In the genomic region with DNA sequence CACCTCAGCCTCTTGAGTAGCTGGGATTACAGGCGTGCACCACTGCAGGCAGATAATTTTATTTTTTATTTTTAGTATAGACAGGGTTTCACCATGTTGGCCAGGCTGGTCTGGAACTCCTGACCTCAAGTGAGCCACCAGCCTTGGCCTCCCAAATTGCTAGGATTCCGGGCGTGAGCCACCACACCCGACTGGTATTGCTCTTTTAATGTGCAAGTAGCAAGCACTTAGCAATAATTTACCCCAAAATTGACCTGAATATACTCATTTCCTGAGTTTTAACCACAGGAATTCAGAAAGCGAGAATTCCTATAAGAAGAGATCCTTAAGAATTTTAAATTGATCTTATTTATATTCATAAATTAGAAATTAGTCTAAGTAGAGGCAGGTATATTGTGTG, we compare ENCODE assay signal across 18 cellular contexts.
"Had no signal": no experiment of that assay in that cellular context is flagged by ENCODE, and none has a peak within 500 bp of the region (broad histone marks: within the 10 kb centered on the region; RNA-seq: fewer than 3 reads in every experiment).

No MANE protein-coding gene starts in this region.

- H3K4me3 Mint-ChIP-seq: activated CD8-positive, alpha-beta T cell treated with anti-CD3 and anti-CD28 coated beads for 36 hours; activated naive CD8-positive, alpha-beta T cell treated with anti-CD3 and anti-CD28 coated beads, Interleukin-2, amount 10 ng/mL, durations not matched to agents 7 days and 5 days; activated T-cell treated with anti-CD3 and anti-CD28 coated beads, Interleukin-2, amount 50 U/mL, for 72 hours; neural crest cell; stimulated activated naive CD8-positive, alpha-beta T cell treated with anti-CD3 and anti-CD28 coated beads, Interleukin-15, Interleukin-2, amounts not matched to agents 100 ng/mL and 50 ng/mL, for 24 hours had no signal

- H3K27me3 Mint-ChIP-seq: activated CD8-positive, alpha-beta T cell treated with anti-CD3 and anti-CD28 coated beads for 36 hours; activated naive CD8-positive, alpha-beta T cell treated with anti-CD3 and anti-CD28 coated beads, Interleukin-2, amount 10 ng/mL, durations not matched to agents 7 days and 5 days; stimulated activated naive CD8-positive, alpha-beta T cell treated with anti-CD3 and anti-CD28 coated beads, Interleukin-15, Interleukin-2, amounts not matched to agents 100 ng/mL and 50 ng/mL, for 24 hours had no signal

- H3K36me3 ChIP-seq: colonic mucosa, gastrocnemius medialis, pancreas had no signal

- H3K27ac Mint-ChIP-seq: activated CD8-positive, alpha-beta T cell treated with anti-CD3 and anti-CD28 coated beads for 36 hours; activated naive CD8-positive, alpha-beta T cell treated with anti-CD3 and anti-CD28 coated beads, Interleukin-2, amount 10 ng/mL, durations not matched to agents 7 days and 5 days; activated T-cell treated with anti-CD3 and anti-CD28 coated beads, Interleukin-2, amount 50 U/mL, for 72 hours; stimulated activated naive CD8-positive, alpha-beta T cell treated with anti-CD3 and anti-CD28 coated beads, Interleukin-15, Interleukin-2, amounts not matched to agents 100 ng/mL and 50 ng/mL, for 24 hours had no signal

- H3K36me3 Mint-ChIP-seq: activated naive CD8-positive, alpha-beta T cell treated with anti-CD3 and anti-CD28 coated beads, Interleukin-2, amount 10 ng/mL, durations not matched to agents 7 days and 5 days had no signal

- H3K9me3 Mint-ChIP-seq: neural crest cell had no signal

- H3K27me3 ChIP-seq: cardiac muscle cell, colonic mucosa, gastrocnemius medialis, pancreas, testis had no signal

- H3K27ac ChIP-seq: cardiac muscle cell, colonic mucosa, gastrocnemius medialis, pancreas, testis, VCaP had no signal

- H3K4me3 ChIP-seq: cardiac muscle cell, colonic mucosa, gastrocnemius medialis, pancreas, testis had no signal

- H3K4me1 ChIP-seq: colonic mucosa, gastrocnemius medialis, pancreas, testis had no signal

- H3K9me3 ChIP-seq: colonic mucosa, gastrocnemius medialis, pancreas, testis had no signal

- DNase-seq: activated CD8-positive, alpha-beta memory T cell treated with anti-CD3 and anti-CD28 coated beads, Interleukin-2, amount 50 U/mL, for 4 hours; activated CD8-positive, alpha-beta T cell treated with anti-CD3 and anti-CD28 coated beads for 36 hours; activated naive CD8-positive, alpha-beta T cell treated with anti-CD3 and anti-CD28 coated beads, Interleukin-2, amount 10 ng/mL, durations not matched to agents 7 days and 5 days; activated T-cell treated with anti-CD3 and anti-CD28 coated beads, Interleukin-2, amount 50 U/mL, for 72 hours; anterior cingulate cortex; colonic mucosa; gastrocnemius medialis; kidney; left ventricle myocardium superior; pancreas; stimulated activated CD4-positive, alpha-beta T cell treated with anti-CD3 and anti-CD28 coated beads, Interleukin-4, amount 100 ng/mL, for 1 hour; stimulated activated CD8-positive, alpha-beta memory T cell treated with anti-CD3 and anti-CD28 coated beads, Interleukin-4, amount 100 ng/mL, for 48 hours; T1000; testis had no signal

- H3K4me1 Mint-ChIP-seq: activated naive CD8-positive, alpha-beta T cell treated with anti-CD3 and anti-CD28 coated beads, Interleukin-2, amount 10 ng/mL, durations not matched to agents 7 days and 5 days had no signal
